23 cellular contexts compared by ENCODE assay signal in the genomic region with DNA sequence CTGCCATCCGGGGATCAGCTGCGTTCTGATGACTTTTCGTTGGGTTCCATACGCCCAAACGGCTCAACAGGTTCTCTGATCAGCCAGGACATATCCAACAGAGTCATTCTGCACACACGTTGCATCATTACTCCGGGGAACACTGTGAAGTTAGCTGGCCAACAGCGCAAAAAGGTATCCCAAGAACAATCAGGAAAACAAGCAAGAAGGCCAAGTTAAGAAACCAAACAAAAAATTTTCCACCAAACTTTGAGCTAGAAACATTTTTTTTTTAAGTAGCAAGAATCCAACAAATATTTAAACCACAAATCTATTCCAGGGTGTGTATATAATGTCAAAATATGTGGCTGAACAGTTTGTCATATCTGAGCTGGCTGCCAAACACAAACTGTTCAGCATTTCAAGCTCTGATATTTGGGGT. TPM values are rescaled to one million over a fixed set of nuclear protein-coding genes. Genes with fewer than 3 reads are reported as not detected.
DNase-seq lines count a peak whose midpoint lies in the region; ATAC-seq, FAIRE-seq and TF ChIP-seq lines count a peak whose summit lies in the region.
"Had no signal": no experiment of that assay in that cellular context is flagged by ENCODE, and none has a peak within 500 bp of the region (broad histone marks: within the 10 kb centered on the region; RNA-seq: fewer than 3 reads in every experiment).

No MANE protein-coding gene starts in this region.

- H3K4me3 ChIP-seq in fibroblast of mammary gland (ENCODE audit: control insufficient read depth, low read depth, low read length) (no peak overlapping the region), testis (no peak overlapping the region), HepG2 (replicated peaks in 1 of 3; ENCODE audit: insufficient read depth in 1 of 3, low read depth in 2 of 3, low read length in 3 of 3) (no peak overlapping the region)
- H3K4me3 ChIP-seq: hepatocyte, Peyer's patch, thoracic aorta had no signal

- no peaks in the 10 kb centered on the region for H3K4me1 Mint-ChIP-seq in effector memory CD8-positive, alpha-beta T cell (ENCODE audit: low read depth in 2 of 2)

- no peaks in the 10 kb centered on the region for H3K9me3 Mint-ChIP-seq in effector memory CD8-positive, alpha-beta T cell
- H3K9me3 Mint-ChIP-seq: T-helper 2 cell treated with Interferon-gamma antibody and Interleukin-4, amounts not matched to agents 5 μg/mL and 100 μg/mL, for 36 hours had no signal

- H2AFZ ChIP-seq in HepG2 (ENCODE audit: low read length): no peak overlapping the region
- H2AFZ ChIP-seq: hepatocyte had no signal

- TF ChIP-seq EP300 in HepG2 (IDR thresholded peaks at IDR 0.05; ENCODE audit: low read depth in 2 of 2, low read length in 2 of 2): no peak
- no peak for TF ChIP-seq EP300 in HepG2 (CRISPR knock-in tag; IDR thresholded peaks at IDR 0.05; ENCODE audit: borderline replicate concordance)

- H3K79me2 ChIP-seq in HepG2 (ENCODE audit: insufficient read depth, low read length): no peaks in the 10 kb centered on the region
- H3K79me2 ChIP-seq: hepatocyte had no signal

- H3K9me3 ChIP-seq in testis (no peaks in the 10 kb centered on the region), HepG2 (ENCODE audit: low read length) (no peaks in the 10 kb centered on the region)
- H3K9me3 ChIP-seq: Peyer's patch, SK-N-SH, thoracic aorta had no signal

- no peak overlapping the region for H3K4me3 Mint-ChIP-seq in effector memory CD8-positive, alpha-beta T cell
- H3K4me3 Mint-ChIP-seq: T-helper 2 cell treated with Interferon-gamma antibody and Interleukin-4, amounts not matched to agents 5 μg/mL and 100 μg/mL, for 36 hours had no signal

- 73 to 76% methylated on average over 8 of the region's 8 CpGs for WGBS in testis, 2 donors
- WGBS in HepG2 (ENCODE audit: low lambda C conversion rate): 88% methylated on average over 8 of the region's 8 CpGs

- ATAC-seq in effector memory CD8-positive, alpha-beta T cell (replicated peaks): no peak
- ATAC-seq in HepG2 (no peak), GM21423 (IDR thresholded peaks at IDR 0.05; ENCODE audit: unreplicated experiment) (no peak)

- no peak for TF ChIP-seq RAD21 in HepG2 (CRISPR knock-in tag; IDR thresholded peaks at IDR 0.05)

- in situ Hi-C loops in KBM-7 (cut with MboI; ENCODE audit: low pct_unique_long_range_greater_than_20kb, low sequenced_read_pairs) (no loop called here), HepG2 (cut with HindIII; ENCODE audit: extremely low pct_ligation_motif_present, low pct_unique_long_range_greater_than_20kb) (no loop called here)

- H3K27ac ChIP-seq in testis (peak overlapping the region in 1 of 2 donors; percentile 52), HepG2 (ENCODE audit: extremely low read length, insufficient read depth, low read length) (no peak overlapping the region)
- H3K27ac ChIP-seq: hepatocyte, thoracic aorta had no signal

- no peak overlapping the region for H3K9ac ChIP-seq in HepG2 (ENCODE audit: insufficient read depth, low read depth, low read length)
- H3K9ac ChIP-seq: SK-N-SH had no signal

- H3K4me1 ChIP-seq in testis: no peaks in the 10 kb centered on the region
- H3K4me1 ChIP-seq in HepG2 (ENCODE audit: insufficient read depth, low read length): peaks cover 16% of the 10 kb centered on the region
- H3K4me1 ChIP-seq: Peyer's patch had no signal

- TF ChIP-seq CTCF in fibroblast of mammary gland (conservative IDR thresholded peaks at IDR 0.05; ENCODE audit: control insufficient read depth, insufficient read depth, low read depth, low read length): no peak
- TF ChIP-seq CTCF in testis (IDR thresholded peaks at IDR 0.05): no peak
- no peak for TF ChIP-seq CTCF in HepG2 (CRISPR knock-in tag; IDR thresholded peaks at IDR 0.05)

- DNase-seq in HCEC 1CT (peak; percentile 33), fibroblast of mammary gland (ENCODE audit: low read depth) (peak; percentile 86), iris pigment epithelial cell (ENCODE audit: low read depth) (peak; percentile 67), testis (peak; percentile 50), KBM-7 (no peak), HepG2 (ENCODE audit: low spot score) (no peak)
- DNase-seq in effector memory CD8-positive, alpha-beta T cell: no peak
- DNase-seq: activated naive CD4-positive, alpha-beta T cell; AML-193; amygdala; cerebellar nuclear complex; effector memory CD4-positive, alpha-beta T cell; H7; NCI-H1105 treated with DMSO at 0.1 percent for 48 hours; NCI-H2081 treated with DMSO at 0.1 percent for 48 hours; nucleus accumbens; Peyer's patch; SK-N-SH had no signal

- TF ChIP-seq POLR2A in testis (IDR thresholded peaks at IDR 0.05) (no peak), HepG2 (IDR thresholded peaks at IDR 0.05; ENCODE audit: insufficient read depth in 1 of 2, low read depth in 2 of 2, low read length in 2 of 2) (no peak)

- no TSS peak for BruUV-seq in HepG2 (replicated peaks; lab: Mats Ljungman, UMichigan)

- H3K27me3 ChIP-seq in testis (no peaks in the 10 kb centered on the region), HepG2 (ENCODE audit: control insufficient read depth in 1 of 2, insufficient read depth in 2 of 2, low read length in 2 of 2) (no peaks in the 10 kb centered on the region)
- H3K27me3 ChIP-seq: hepatocyte, Peyer's patch had no signal

- H3K36me3 ChIP-seq in testis (ENCODE audit: low read depth, missing control alignments): no peaks in the 10 kb centered on the region
- H3K36me3 ChIP-seq in HepG2 (replicated peaks in 1 of 2; ENCODE audit: control insufficient read depth in 1 of 2, insufficient read depth in 2 of 2, low read length in 2 of 2): peaks cover 16 to 48% of the 10 kb centered on the region in 2 experiments

- no peaks in the 10 kb centered on the region for H3K36me3 Mint-ChIP-seq in effector memory CD8-positive, alpha-beta T cell (ENCODE audit: insufficient read depth)

- H3K27ac Mint-ChIP-seq in effector memory CD8-positive, alpha-beta T cell: no peak overlapping the region
- H3K27ac Mint-ChIP-seq: T-helper 2 cell treated with Interferon-gamma antibody and Interleukin-4, amounts not matched to agents 5 μg/mL and 100 μg/mL, for 36 hours had no signal

- intact Hi-C loops in testis (cut with DNase I; ENCODE audit: low total_unique reads): no loop called here
- intact Hi-C loops in HepG2 (cut with micrococcal nuclease; ENCODE audit: unreplicated experiment): no loop called here

- CTCF ChIA-PET in HepG2 (lab: Yijun Ruan, JAX; ENCODE audit: low intra/inter-chr PET ratio, low total read pairs): no interaction called here

- peaks cover 0 to 13% of the 10 kb centered on the region in 2 donors for H3K27me3 Mint-ChIP-seq in effector memory CD8-positive, alpha-beta T cell

- no peak for FAIRE-seq in HepG2 (lab: Jason Lieb, UNC)
- FAIRE-seq: islet of Langerhans had no signal

- POLR2A ChIA-PET in HepG2 (lab: Yijun Ruan, JAX): no interaction called here

- H4K20me1 ChIP-seq in HepG2 (ENCODE audit: insufficient read depth, low read length): no peaks in the 10 kb centered on the region

- H3K4me2 ChIP-seq in HepG2 (ENCODE audit: low read depth, low read length): no peak overlapping the region
- H3K4me2 ChIP-seq: hepatocyte, SK-N-SH had no signal

TF ChIP-seq in HepG2, 621 proteins besides CTCF, POLR2A, EP300 and RAD21 (continues in another document):
- TF ChIP-seq ELF1 (CRISPR knock-in tag; IDR thresholded peaks at IDR 0.05) (no peak), AKAP8 (CRISPR knock-in tag; IDR thresholded peaks at IDR 0.05) (no peak), ZNF274 (CRISPR knock-in tag; IDR thresholded peaks at IDR 0.05) (no peak), ZFP1 (CRISPR knock-in tag; IDR thresholded peaks at IDR 0.05) (no peak), ZNF614 (CRISPR knock-in tag; IDR thresholded peaks at IDR 0.05; ENCODE audit: borderline replicate concordance) (no peak), NFKBIZ (CRISPR knock-in tag; IDR thresholded peaks at IDR 0.05) (no peak)
- TF ChIP-seq, protein P1, sequence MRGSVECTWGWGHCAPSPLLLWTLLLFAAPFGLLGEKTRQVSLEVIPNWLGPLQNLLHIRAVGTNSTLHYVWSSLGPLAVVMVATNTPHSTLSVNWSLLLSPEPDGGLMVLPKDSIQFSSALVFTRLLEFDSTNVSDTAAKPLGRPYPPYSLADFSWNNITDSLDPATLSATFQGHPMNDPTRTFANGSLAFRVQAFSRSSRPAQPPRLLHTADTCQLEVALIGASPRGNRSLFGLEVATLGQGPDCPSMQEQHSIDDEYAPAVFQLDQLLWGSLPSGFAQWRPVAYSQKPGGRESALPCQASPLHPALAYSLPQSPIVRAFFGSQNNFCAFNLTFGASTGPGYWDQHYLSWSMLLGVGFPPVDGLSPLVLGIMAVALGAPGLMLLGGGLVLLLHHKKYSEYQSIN (CRISPR knock-in tag; IDR thresholded peaks at IDR 0.05; ENCODE audit: borderline replicate concordance): no peak
- TF ChIP-seq, protein P2, sequence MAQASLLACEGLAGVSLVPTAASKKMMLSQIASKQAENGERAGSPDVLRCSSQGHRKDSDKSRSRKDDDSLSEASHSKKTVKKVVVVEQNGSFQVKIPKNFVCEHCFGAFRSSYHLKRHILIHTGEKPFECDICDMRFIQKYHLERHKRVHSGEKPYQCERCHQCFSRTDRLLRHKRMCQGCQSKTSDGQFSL (CRISPR knock-in tag; IDR thresholded peaks at IDR 0.05): no peak

RNA-seq across cellular contexts. Expression of gene NID1, which starts 29.2 kb away (rescaled TPM):
- total RNA-seq in testis (10 to 100 TPM; 18.8 to 36.1 TPM), HepG2 (2016; rRNA removed; fragmentation: Illumina TruSeq; extraction: Trizol) (29.3 and 50.2 TPM in 2 replicates)
- polyA plus RNA-seq in testis (ENCODE audit: insufficient read depth, low read depth, low replicate concordance) (21.0 TPM), HepG2 (2011; rRNA removed) (56.1 and 77.2 TPM in 2 replicates)
- 5.0 and 5.1 TPM in 2 replicates for total RNA-seq in HepG2 (2016; cell fraction: cytosol; rRNA removed; fragmentation: Illumina TruSeq; extraction: Trizol; ENCODE audit: low read depth)
- 22.1 and 49.8 TPM in 2 replicates for total RNA-seq in HepG2 (2016; cell fraction: insoluble cytoplasmic fraction; rRNA removed; fragmentation: Illumina TruSeq; extraction: Trizol)
- 10.8 and 12.4 TPM in 2 replicates for total RNA-seq in HepG2 (2016; cell fraction: membrane; rRNA removed; fragmentation: Illumina TruSeq; extraction: Trizol)
- total RNA-seq in HepG2 (2016; cell fraction: nucleus; rRNA removed; fragmentation: Illumina TruSeq; extraction: Trizol): 68.9 and 87.3 TPM in 2 replicates
- 45.0 and 56.5 TPM in 2 replicates for polyA plus RNA-seq in HepG2 (2011; cell fraction: cytosol; rRNA removed)
- polyA plus RNA-seq in HepG2 (2011; cell fraction: nucleus; rRNA removed): 102 and 105 TPM in 2 replicates
- polyA plus RNA-seq in HepG2 (2012): 122 and 152 TPM in 2 replicates
- 2.7 and 3.2 TPM in 2 replicates for polyA plus RNA-seq in HepG2 (2016; cell fraction: cytosol; fragmentation: Illumina TruSeq; extraction: Trizol; ENCODE audit: low read depth)
- polyA plus RNA-seq in HepG2 (2016; cell fraction: insoluble cytoplasmic fraction; fragmentation: Illumina TruSeq; extraction: Trizol; ENCODE audit: low read depth): 25.6 and 37.4 TPM in 2 replicates
- 7.7 and 9.8 TPM in 2 replicates for polyA plus RNA-seq in HepG2 (2016; cell fraction: membrane; fragmentation: Illumina TruSeq; extraction: Trizol; ENCODE audit: low read depth)
- polyA plus RNA-seq in HepG2 (2016; cell fraction: nucleus; fragmentation: Illumina TruSeq; extraction: Trizol; ENCODE audit: insufficient read depth, low read depth): 108 and 114 TPM in 2 replicates
- polyA minus RNA-seq in HepG2 (2011; rRNA and poly(A)+ RNA removed; ENCODE audit: low replicate concordance): 173 TPM in 1 of 2 replicates, not detected in the other
- polyA minus RNA-seq in HepG2 (2011; cell fraction: cytosol; rRNA and poly(A)+ RNA removed): 109 and 121 TPM in 2 replicates
- 60.0 and 68.8 TPM in 2 replicates for polyA minus RNA-seq in HepG2 (2011; cell fraction: nucleus; rRNA and poly(A)+ RNA removed)

Comparison
In these comparisons a context has a peak if more than half of its experiments do, and no peak if none do; other contexts are left out.
1. DNase-seq: peak in HCEC 1CT (single experiment), fibroblast of mammary gland (single experiment), iris pigment epithelial cell (single experiment) and testis (single experiment); none in effector memory CD8-positive, alpha-beta T cell (0 of 3), KBM-7 (single experiment) and HepG2 (single experiment).